31 cellular contexts compared by ENCODE assay signal in the genomic region with DNA sequence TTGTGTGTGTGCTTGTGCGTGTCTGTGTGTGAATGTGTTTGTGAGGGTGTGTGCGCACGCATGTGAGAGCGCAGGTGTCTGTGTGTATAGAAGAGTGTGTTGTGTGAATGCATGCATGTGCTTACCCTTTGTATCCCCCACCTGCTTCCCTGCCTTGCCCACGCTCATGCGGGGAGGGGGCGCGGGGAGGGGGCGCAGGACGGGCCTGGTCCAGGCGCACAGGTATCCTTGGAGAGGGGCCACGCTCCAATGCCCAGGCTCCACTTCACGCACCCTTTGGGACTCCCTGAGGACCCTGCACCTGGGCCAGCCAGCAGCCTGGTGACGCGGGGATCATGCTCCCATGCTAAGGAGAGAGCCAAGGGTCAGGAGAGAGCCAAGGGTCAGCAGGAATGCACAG. TPM values are rescaled to one million over a fixed set of nuclear protein-coding genes. Genes with fewer than 3 reads are reported as not detected.
"Had no signal": no experiment of that assay in that cellular context is flagged by ENCODE, and none has a peak within 500 bp of the region (broad histone marks: within the 10 kb centered on the region; RNA-seq: fewer than 3 reads in every experiment).

No MANE protein-coding gene starts in this region.

- H3K36me3 ChIP-seq: heart right ventricle, lower lobe of right lung, ovary, prostate gland, tibial nerve, upper lobe of left lung, vagina had no signal

- H3K4me1 ChIP-seq: heart right ventricle, lower lobe of right lung, prostate gland, tibial nerve, upper lobe of left lung, vagina had no signal

- H3K4me3 Mint-ChIP-seq: mesothelial cell of epicardium; naive B cell; natural killer cell; stimulated activated memory B cell treated with anti-CD40 and anti-IgM and Interleukin-4, amounts not matched to agents 10 μg/mL and 1 μg/mL and 100 μg/mL, for 72 hours; stimulated activated naive CD8-positive, alpha-beta T cell treated with anti-CD3 and anti-CD28 coated beads, Interleukin-15, amount 100 ng/mL, for 72 hours had no signal

- ATAC-seq: heart right ventricle; left cardiac atrium; left lobe of liver; natural killer cell; right cardiac atrium; sciatic nerve; stimulated activated naive CD8-positive, alpha-beta T cell treated with anti-CD3 and anti-CD28 coated beads, Interleukin-15, amount 100 ng/mL, for 72 hours had no signal

- H3K27ac ChIP-seq: heart right ventricle, lower lobe of right lung, ovary, prostate gland, skin epidermis, tibial nerve, upper lobe of left lung, vagina had no signal

- H3K27ac Mint-ChIP-seq: mesothelial cell of epicardium; naive B cell; stimulated activated memory B cell treated with anti-CD40 and anti-IgM and Interleukin-4, amounts not matched to agents 10 μg/mL and 1 μg/mL and 100 μg/mL, for 72 hours; stimulated activated naive CD8-positive, alpha-beta T cell treated with anti-CD3 and anti-CD28 coated beads, Interleukin-15, amount 100 ng/mL, for 72 hours had no signal

- H3K4me3 ChIP-seq: heart right ventricle, lower lobe of right lung, ovary, prostate gland, skin epidermis, tibial nerve, upper lobe of left lung, vagina had no signal

- H3K9me3 ChIP-seq: heart right ventricle, lower lobe of right lung, ovary, prostate gland, tibial nerve, upper lobe of left lung, vagina had no signal

- H3K27me3 ChIP-seq: ovary, vagina had no signal

- DNase-seq: heart right ventricle; hippocampal formation; kidney glomerular epithelial cell; left cardiac atrium; lower lobe of right lung; mammary epithelial cell; mesenchymal stem cell; naive B cell; natural killer cell; ovary; retina; stimulated activated CD4-positive, alpha-beta T cell treated with anti-CD3 and anti-CD28 coated beads, Interleukin-4, amount 100 ng/mL, for 24 hours; stimulated activated CD8-positive, alpha-beta memory T cell treated with anti-CD3 and anti-CD28 coated beads, Interleukin-4, amount 100 ng/mL, for 48 hours; stimulated activated naive CD4-positive, alpha-beta T cell treated with Interleukin-2 at 50 U/mL for 16 hours; stimulated activated naive CD8-positive, alpha-beta T cell treated with anti-CD3 and anti-CD28 coated beads, Interleukin-15, amount 100 ng/mL, for 72 hours; substantia nigra had no signal

- H3K9me3 Mint-ChIP-seq: mesothelial cell of epicardium; natural killer cell; stimulated activated naive CD8-positive, alpha-beta T cell treated with anti-CD3 and anti-CD28 coated beads, Interleukin-15, amount 100 ng/mL, for 72 hours had no signal

- H3K36me3 Mint-ChIP-seq: mesothelial cell of epicardium; natural killer cell; stimulated activated memory B cell treated with anti-CD40 and anti-IgM and Interleukin-4, amounts not matched to agents 10 μg/mL and 1 μg/mL and 100 μg/mL, for 72 hours had no signal

RNA-seq across cellular contexts. Expression of gene EN2, which starts 47.9 kb away (rescaled TPM):
- total RNA-seq: left lobe of liver, lower lobe of right lung, mesothelial cell of epicardium, mononuclear cell, natural killer cell, sciatic nerve, temporal lobe, upper lobe of left lung, urinary bladder had no signal
- polyA plus RNA-seq: liver, mammary epithelial cell, neural cell had no signal
